14 cellular contexts compared by ENCODE assay signal in the genomic region with DNA sequence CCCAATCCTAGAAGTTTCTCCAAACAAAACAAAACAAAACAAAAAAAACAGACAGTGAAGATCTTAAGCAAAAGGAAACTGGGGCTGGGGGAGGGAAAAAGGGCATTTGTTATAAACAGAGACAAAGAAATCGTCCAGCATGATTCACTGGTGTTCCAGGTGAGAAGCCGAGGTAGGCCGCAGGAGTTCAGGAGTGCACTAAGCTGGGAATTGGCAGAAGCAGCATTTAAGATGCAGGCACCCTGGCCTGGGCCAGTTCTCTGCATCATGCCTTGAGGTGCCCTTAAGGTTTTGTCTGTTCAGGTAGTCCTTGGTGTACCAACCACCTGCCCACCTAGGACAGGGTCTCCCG. TPM values are rescaled to one million over a fixed set of nuclear protein-coding genes. Genes with fewer than 3 reads are reported as not detected.
A peak's percentile ranks its signal among the peaks of the same experiment; 100 is the strongest.
DNase-seq lines count a peak whose midpoint lies in the region; ATAC-seq, FAIRE-seq and TF ChIP-seq lines count a peak whose summit lies in the region.
"Had no signal": no experiment of that assay in that cellular context is flagged by ENCODE, and none has a peak within 500 bp of the region (broad histone marks: within the 10 kb centered on the region; RNA-seq: fewer than 3 reads in every experiment).

No MANE protein-coding gene starts in this region.

- no peak overlapping the region for H3K27ac Mint-ChIP-seq in astrocyte (ENCODE audit: unreplicated experiment)
- H3K27ac Mint-ChIP-seq: activated naive CD4-positive, alpha-beta T cell treated with anti-CD3 and anti-CD28 coated beads, Interleukin-2, amount 10 ng/mL, durations not matched to agents 7 days and 5 days; effector memory CD8-positive, alpha-beta T cell; T-helper 17 cell had no signal

- in situ Hi-C loops in GM23248 (cut with MboI): loop anchor here (10.0 kb wide), 1 partner anchor 482 kb away; no protein-coding TSS in a partner anchor

- H3K27ac ChIP-seq in GM23248 (peak overlapping the region; percentile 96), astrocyte (ENCODE audit: low read depth, low read length) (peak overlapping the region; percentile 69), left lung (peak overlapping the region; percentile 72 to 87), smooth muscle cell (ENCODE audit: low read depth) (peak overlapping the region; percentile 99)
- H3K27ac ChIP-seq: BLaER1 treated with 17β-estradiol and CSF1 and Interleukin-3, amounts not matched to agents 10 nM and 100 nM had no signal

- H3K4me3 ChIP-seq in GM23248 (peak overlapping the region; percentile 71), astrocyte (ENCODE audit: insufficient read depth, low read depth, low read length) (peak overlapping the region; percentile 37), left lung (peak overlapping the region in 1 of 2 donors; percentile 40), smooth muscle cell (peak overlapping the region; percentile 62)
- H3K4me3 ChIP-seq: BLaER1 treated with 17β-estradiol and CSF1 and Interleukin-3, amounts not matched to agents 10 nM and 100 nM had no signal

- H3K9ac ChIP-seq in GM23248 (peak overlapping the region; percentile 89), astrocyte (ENCODE audit: low read length) (peak overlapping the region; percentile 67), smooth muscle cell (ENCODE audit: low read depth) (peak overlapping the region; percentile 94)
- H3K9ac ChIP-seq: BLaER1 treated with 17β-estradiol and CSF1 and Interleukin-3, amounts not matched to agents 10 nM and 100 nM had no signal

- peaks cover 36% of the 10 kb centered on the region for H3K36me3 ChIP-seq in GM23248 (ENCODE audit: low read depth)
- H3K36me3 ChIP-seq in astrocyte (ENCODE audit: insufficient read depth, low read length): peaks cover 10% of the 10 kb centered on the region
- peaks cover 0 to 8% of the 10 kb centered on the region in 2 donors for H3K36me3 ChIP-seq in left lung
- H3K36me3 ChIP-seq in smooth muscle cell (ENCODE audit: low read depth): no peaks in the 10 kb centered on the region

- H3K36me3 Mint-ChIP-seq in astrocyte (ENCODE audit: low read depth, unreplicated experiment): peaks cover 6% of the 10 kb centered on the region
- H3K36me3 Mint-ChIP-seq: activated naive CD4-positive, alpha-beta T cell treated with anti-CD3 and anti-CD28 coated beads, Interleukin-2, amount 10 ng/mL, durations not matched to agents 7 days and 5 days had no signal

- no peak for TF ChIP-seq CTCF in astrocyte (IDR thresholded peaks at IDR 0.05; ENCODE audit: insufficient read depth, low read depth, low read length)
- TF ChIP-seq CTCF in left lung (IDR thresholded peaks at IDR 0.05): no peak
- no peak for TF ChIP-seq CTCF in smooth muscle cell (IDR thresholded peaks at IDR 0.05; ENCODE audit: borderline replicate concordance, insufficient read depth, poor library complexity, severe bottlenecking)

- peaks cover 5% of the 10 kb centered on the region for H3K4me1 Mint-ChIP-seq in astrocyte (ENCODE audit: low read depth, unreplicated experiment)
- H3K4me1 Mint-ChIP-seq: activated naive CD4-positive, alpha-beta T cell treated with anti-CD3 and anti-CD28 coated beads, Interleukin-2, amount 10 ng/mL, durations not matched to agents 7 days and 5 days; T-helper 17 cell had no signal

- peak overlapping the region; percentile 91 for H3K4me2 ChIP-seq in GM23248 (ENCODE audit: unreplicated experiment)
- H3K4me2 ChIP-seq in astrocyte (ENCODE audit: low read length): peak overlapping the region; percentile 94
- H3K4me2 ChIP-seq in smooth muscle cell: peak overlapping the region; percentile 89

- DNase-seq in GM23248 (no peak), astrocyte (ENCODE audit: low read depth) (no peak), left lung (no peak), smooth muscle cell (lab: John Stamatoyannopoulos, UW; ENCODE audit: unreplicated experiment) (no peak), RCC 7860 (ENCODE audit: low spot score) (no peak)
- DNase-seq: activated naive CD4-positive, alpha-beta T cell treated with anti-CD3 and anti-CD28 coated beads, Interleukin-2, amount 10 ng/mL, durations not matched to agents 7 days and 5 days; effector memory CD8-positive, alpha-beta T cell; NCI-H2107; RPMI8226; T-helper 17 cell had no signal

- intact Hi-C loops in left lung (cut with DNase I): no loop called here

- no peak overlapping the region for H3K4me3 Mint-ChIP-seq in astrocyte (ENCODE audit: unreplicated experiment)
- H3K4me3 Mint-ChIP-seq: activated naive CD4-positive, alpha-beta T cell treated with anti-CD3 and anti-CD28 coated beads, Interleukin-2, amount 10 ng/mL, durations not matched to agents 7 days and 5 days; effector memory CD8-positive, alpha-beta T cell; T-helper 17 cell had no signal

- H3K9me3 ChIP-seq in GM23248 (ENCODE audit: low read depth) (no peaks in the 10 kb centered on the region), astrocyte (ENCODE audit: insufficient read depth, low read depth, low read length) (no peaks in the 10 kb centered on the region), left lung (no peaks in the 10 kb centered on the region), smooth muscle cell (replicated peaks; ENCODE audit: low read depth) (no peaks in the 10 kb centered on the region)

- H3K4me1 ChIP-seq in GM23248 (ENCODE audit: insufficient read depth) (peaks cover 56% of the 10 kb centered on the region), astrocyte (ENCODE audit: insufficient read depth, low read length) (peaks cover 32% of the 10 kb centered on the region), left lung (peaks cover 7 to 14% of the 10 kb centered on the region in 2 donors), smooth muscle cell (ENCODE audit: low read depth) (peaks cover 46% of the 10 kb centered on the region)

- H3K79me2 ChIP-seq in GM23248 (ENCODE audit: insufficient read depth): peaks cover 80% of the 10 kb centered on the region
- H3K79me2 ChIP-seq in astrocyte (ENCODE audit: insufficient read depth, low read length): peaks cover 66% of the 10 kb centered on the region
- H3K79me2 ChIP-seq in smooth muscle cell (ENCODE audit: low read depth): peaks cover 78% of the 10 kb centered on the region

- no peaks in the 10 kb centered on the region for H3K9me2 ChIP-seq in GM23248 (ENCODE audit: insufficient read depth)

- peaks cover 85% of the 10 kb centered on the region for H3K27me3 Mint-ChIP-seq in astrocyte (ENCODE audit: low read depth, unreplicated experiment)

- no peak overlapping the region for H2AFZ ChIP-seq in GM23248
- no peak overlapping the region for H2AFZ ChIP-seq in astrocyte (ENCODE audit: low read depth, low read length)
- H2AFZ ChIP-seq in smooth muscle cell (ENCODE audit: low read depth): no peak overlapping the region

- FAIRE-seq in astrocyte (lab: Jason Lieb, UNC) (no peak), RCC 7860 (lab: Jason Lieb, UNC) (no peak)

- H4K20me1 ChIP-seq in GM23248 (ENCODE audit: insufficient read depth) (no peaks in the 10 kb centered on the region), astrocyte (ENCODE audit: insufficient read depth, low read length) (peaks cover 13% of the 10 kb centered on the region), smooth muscle cell (ENCODE audit: low read depth) (peaks cover 44% of the 10 kb centered on the region)

- H3F3A ChIP-seq in GM23248 (ENCODE audit: insufficient read depth) (peaks cover 72% of the 10 kb centered on the region), smooth muscle cell (ENCODE audit: low read depth) (peaks cover 72% of the 10 kb centered on the region)

- WGBS in GM23248 (ENCODE audit: low coverage in 1 of 2, low lambda C conversion rate in 2 of 2, missing lambda C conversion rate in 2 of 2), 2 experiments: 42% methylated on average over 4 of the region's 4 CpGs
- WGBS in smooth muscle cell (ENCODE audit: low lambda C conversion rate): 19% methylated on average over 4 of the region's 4 CpGs

- ATAC-seq in left lung: no peak
- no peak for ATAC-seq in GM19397 (IDR thresholded peaks at IDR 0.05; ENCODE audit: unreplicated experiment)
- no peak for ATAC-seq in HG02763 (IDR thresholded peaks at IDR 0.05; ENCODE audit: unreplicated experiment)
- no peak for ATAC-seq in HG02885 (IDR thresholded peaks at IDR 0.05; ENCODE audit: poor library complexity, unreplicated experiment)
- ATAC-seq: effector memory CD8-positive, alpha-beta T cell; T-helper 17 cell had no signal

- H3K27me3 ChIP-seq in GM23248 (replicated peaks; ENCODE audit: insufficient read depth) (no peaks in the 10 kb centered on the region), astrocyte (ENCODE audit: insufficient read depth, low read length) (no peaks in the 10 kb centered on the region), left lung (peaks cover 44 to 97% of the 10 kb centered on the region in 2 donors), smooth muscle cell (ENCODE audit: low read depth) (no peaks in the 10 kb centered on the region)

- H3K9me3 Mint-ChIP-seq in astrocyte (ENCODE audit: unreplicated experiment): peaks cover 6% of the 10 kb centered on the region
- H3K9me3 Mint-ChIP-seq: activated naive CD4-positive, alpha-beta T cell treated with anti-CD3 and anti-CD28 coated beads, Interleukin-2, amount 10 ng/mL, durations not matched to agents 7 days and 5 days; effector memory CD8-positive, alpha-beta T cell had no signal

RNA-seq across cellular contexts. Expression of a gene that starts 11.2 kb away (rescaled TPM):
- total RNA-seq in GM23248 (2014; rRNA removed; shearing (Covaris generic)): 25.1 and 34.0 TPM in 2 replicates
- polyA plus RNA-seq in GM23248 (2016; fragmentation: Nextera tagmentation; extraction: Ambion mirVana) (29.2 TPM in 2 replicates), smooth muscle cell (100 and 110 TPM in 2 replicates)
- total RNA-seq in astrocyte (1.1 and 2.0 TPM in 2 replicates), left lung (10 to 100 TPM; 28.3 to 48.1 TPM), smooth muscle cell (100 and 104 TPM in 2 replicates)
